In the genomic region with DNA sequence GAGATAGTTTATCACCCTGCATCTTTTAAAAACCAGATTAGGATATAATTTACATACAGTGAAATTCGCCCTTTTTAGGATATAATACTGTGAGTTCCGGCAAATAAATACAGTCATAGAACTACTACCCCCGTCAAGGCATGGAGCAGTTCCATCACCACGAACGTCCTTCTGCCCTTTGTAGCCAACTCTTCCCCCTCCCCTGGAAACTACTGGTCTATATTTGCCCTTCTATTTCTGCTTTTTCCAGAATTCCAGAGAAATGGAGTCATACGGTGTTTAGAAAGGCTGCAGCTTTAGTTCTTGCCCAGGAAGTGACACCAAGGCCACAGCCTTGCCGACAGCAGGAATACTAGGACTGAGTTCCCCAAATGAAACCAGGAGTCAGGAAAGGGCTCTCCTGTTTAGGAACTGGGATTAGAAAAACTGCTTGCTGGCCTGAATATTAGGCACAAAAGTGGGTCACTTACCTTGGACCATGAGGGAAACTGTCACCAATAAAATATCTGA, we compare ENCODE assay signal across 2 cellular contexts.
TF ChIP-seq lines count a peak whose summit lies in the region.

No MANE protein-coding gene starts in this region.

TF ChIP-seq in HepG2, 621 proteins besides CTCF, POLR2A, EP300 and RAD21 (continued from another document):
- no peak for TF ChIP-seq GABPA (IDR thresholded peaks at IDR 0.05; ENCODE audit: low read depth, low read length)
- TF ChIP-seq GABPA (CRISPR knock-in tag; IDR thresholded peaks at IDR 0.05; ENCODE audit: low read depth): peak; percentile 32
TF ChIP-seq in HepG2: peak in this region for 3.

TF ChIP-seq in endothelial cell of umbilical vein, 7 proteins besides CTCF, POLR2A, EP300 and RAD21 (continued from another document):
- TF ChIP-seq FOS (IDR thresholded peaks at IDR 0.05; ENCODE audit: borderline replicate concordance, insufficient read depth, low read length) (no peak), MYC (IDR thresholded peaks at IDR 0.05; ENCODE audit: low read depth, low read length) (no peak), POLR2AphosphoS5 (IDR thresholded peaks at IDR 0.05; ENCODE audit: insufficient read depth, low read depth, low read length) (no peak), EZH2 (IDR thresholded peaks at IDR 0.05; ENCODE audit: borderline replicate concordance, low read depth, low read length, severe bottlenecking) (no peak)
- TF ChIP-seq, protein P1, sequence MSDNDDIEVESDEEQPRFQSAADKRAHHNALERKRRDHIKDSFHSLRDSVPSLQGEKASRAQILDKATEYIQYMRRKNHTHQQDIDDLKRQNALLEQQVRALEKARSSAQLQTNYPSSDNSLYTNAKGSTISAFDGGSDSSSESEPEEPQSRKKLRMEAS (IDR thresholded peaks at IDR 0.05; ENCODE audit: insufficient read depth, insufficient read length): no peak
